In the genomic region with DNA sequence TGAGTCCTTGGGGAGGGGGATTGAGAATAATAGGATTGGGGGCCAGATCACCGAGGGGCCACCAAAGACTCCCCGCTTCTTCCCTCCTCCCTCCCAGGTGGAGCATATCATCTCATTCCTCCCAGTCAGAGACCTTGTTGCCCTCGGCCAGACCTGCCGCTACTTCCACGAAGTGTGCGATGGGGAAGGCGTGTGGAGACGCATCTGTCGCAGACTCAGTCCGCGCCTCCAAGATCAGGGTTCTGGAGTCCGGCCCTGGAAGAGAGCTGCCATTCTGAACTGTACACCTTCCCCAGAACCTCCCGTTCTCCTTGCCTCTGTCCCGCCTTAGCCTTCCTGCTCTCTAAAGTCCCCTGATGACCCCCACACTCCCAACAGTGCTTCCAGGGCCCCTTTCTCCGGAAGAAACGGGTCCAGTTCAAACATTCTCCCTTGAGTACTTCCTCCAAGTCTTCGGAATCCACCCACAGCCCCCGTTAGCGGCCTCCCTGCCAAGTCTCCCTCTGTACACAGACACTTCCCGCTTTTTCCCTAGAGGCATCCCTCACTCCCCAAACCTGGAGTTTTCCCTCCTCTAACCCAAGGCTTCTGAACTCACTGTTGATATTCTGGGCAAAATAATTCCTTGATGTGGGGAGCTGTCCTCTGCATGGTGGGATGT, we compare ENCODE assay signal across 20 cellular contexts. TPM values are rescaled to one million over a fixed set of nuclear protein-coding genes. Genes with fewer than 3 reads are reported as not detected.
DNase-seq lines count a peak whose midpoint lies in the region; ATAC-seq and TF ChIP-seq lines count a peak whose summit lies in the region.
"Had no signal": no experiment of that assay in that cellular context is flagged by ENCODE, and none has a peak within 500 bp of the region (broad histone marks: within the 10 kb centered on the region; RNA-seq: fewer than 3 reads in every experiment).

No MANE protein-coding gene starts in this region.

- peaks cover 16% of the 10 kb centered on the region for H3K27me3 ChIP-seq in H7 (ENCODE audit: control insufficient read depth, insufficient read depth, low read length)
- peaks cover 14% of the 10 kb centered on the region for H3K27me3 ChIP-seq in iPS-18a (ENCODE audit: control insufficient read depth, insufficient read depth, low read length)
- peaks cover 0 to 26% (median 0%) of the 10 kb centered on the region in 3 donors for H3K27me3 ChIP-seq in sigmoid colon
- no peaks in the 10 kb centered on the region for H3K27me3 ChIP-seq in PC-3 (ENCODE audit: low read length)
- H3K27me3 ChIP-seq: dorsolateral prefrontal cortex had no signal

- H3K79me2 ChIP-seq in PC-3 (ENCODE audit: low read length) = peaks cover 4% of the 10 kb centered on the region

- no peak for TF ChIP-seq POLR2A in sigmoid colon (IDR thresholded peaks at IDR 0.05)

- BruUV-seq in PC-3 (replicated peaks; lab: Mats Ljungman, UMichigan) = no TSS peak

- no peak for DNase-seq in H7
- DNase-seq in chondrocyte (ENCODE audit: low spot score) = no peak
- peak; percentile 80 for DNase-seq in sigmoid colon
- DNase-seq in natural killer cell = no peak
- no peak for DNase-seq in COLO668 (lab: John Stamatoyannopoulos, UW; ENCODE audit: unreplicated experiment)
- DNase-seq in PC-3 = no peak
- DNase-seq in T1000 (lab: John Stamatoyannopoulos, UW) = no peak
- DNase-seq: activated B cell treated with CpG ODN at 0.5 μM for 24 hours; activated effector memory CD4-positive, alpha-beta T cell treated with Interleukin-2 at 50 U/mL for 16 hours; Caco-2; dorsolateral prefrontal cortex; GOT3; NCI-H2081 treated with DMSO at 0.1 percent for 48 hours; NCI-H69; occipital lobe; stimulated activated naive B cell treated with anti-CD40 and anti-IgM and Interleukin-4, amounts not matched to agents 10 μg/mL and 1 μg/mL and 100 μg/mL, for 72 hours had no signal

- 47 to 61% methylated on average over 20 of the region's 20 CpGs for WGBS in sigmoid colon, 2 donors

- no peak for TF ChIP-seq EP300 in sigmoid colon (IDR thresholded peaks at IDR 0.05)

- POLR2A ChIA-PET in PC-3 (lab: Charles Lee; ENCODE audit: unreplicated experiment) = no interaction called here

- H3K36me3 Mint-ChIP-seq in chondrocyte (ENCODE audit: low read depth) (no peaks in the 10 kb centered on the region), natural killer cell (no peaks in the 10 kb centered on the region)
- H3K36me3 Mint-ChIP-seq: memory B cell had no signal

- H3K27me3 Mint-ChIP-seq in chondrocyte (ENCODE audit: low read depth) (no peaks in the 10 kb centered on the region), natural killer cell (ENCODE audit: low read depth in 2 of 2) (peaks cover 7 to 18% of the 10 kb centered on the region in 2 donors)

- no peaks in the 10 kb centered on the region for H4K20me1 ChIP-seq in PC-3 (ENCODE audit: low read length)

- ATAC-seq in natural killer cell (no peak), PC-3 (no peak)
- ATAC-seq: Panc1; stimulated activated naive B cell treated with anti-CD40 and anti-IgM and Interleukin-4, amounts not matched to agents 10 μg/mL and 1 μg/mL and 100 μg/mL, for 72 hours had no signal

- no peaks in the 10 kb centered on the region; the same call in 1 of the 2 replicates for H3K36me3 ChIP-seq in H7 (replicated peaks; ENCODE audit: control insufficient read depth, insufficient read depth, low read length)
- no peaks in the 10 kb centered on the region for H3K36me3 ChIP-seq in iPS-18a (ENCODE audit: control insufficient read depth, low read depth, low read length)
- H3K36me3 ChIP-seq in sigmoid colon = no peaks in the 10 kb centered on the region
- H3K36me3 ChIP-seq in PC-3 (ENCODE audit: low read depth, low read length) = no peaks in the 10 kb centered on the region

- no peak overlapping the region for H3K4me3 Mint-ChIP-seq in chondrocyte (ENCODE audit: unreplicated experiment)
- H3K4me3 Mint-ChIP-seq in natural killer cell = no peak overlapping the region
- H3K4me3 Mint-ChIP-seq: activated B cell treated with CpG ODN at 0.5 μM for 24 hours; memory B cell; stimulated activated naive B cell treated with anti-CD40 and anti-IgM and Interleukin-4, amounts not matched to agents 10 μg/mL and 1 μg/mL and 100 μg/mL, for 72 hours had no signal

- H3K9ac ChIP-seq in iPS-18a (ENCODE audit: low read length) = no peak overlapping the region
- no peak overlapping the region for H3K9ac ChIP-seq in PC-3 (ENCODE audit: low read length)

- H3K4me2 ChIP-seq in PC-3 (ENCODE audit: low read length) = no peak overlapping the region
- H3K4me2 ChIP-seq: smooth muscle cell had no signal

- H3K9me3 ChIP-seq in iPS-18a (ENCODE audit: control insufficient read depth, low read depth, low read length) = no peaks in the 10 kb centered on the region
- no peaks in the 10 kb centered on the region for H3K9me3 ChIP-seq in sigmoid colon
- no peaks in the 10 kb centered on the region for H3K9me3 ChIP-seq in PC-3 (ENCODE audit: low read length)
- H3K9me3 ChIP-seq: Caco-2 had no signal

- no peak overlapping the region for H3K27ac ChIP-seq in iPS-18a (ENCODE audit: low read length)
- H3K27ac ChIP-seq in sigmoid colon = peak overlapping the region; percentile 7 to 60 (median 30)
- H3K27ac ChIP-seq in PC-3 (ENCODE audit: low read length) = no peak overlapping the region
- H3K27ac ChIP-seq: dorsolateral prefrontal cortex had no signal

- H2AFZ ChIP-seq in PC-3 (ENCODE audit: low read length) = no peak overlapping the region

- peak overlapping the region; percentile 37 for H3K27ac Mint-ChIP-seq in chondrocyte (ENCODE audit: unreplicated experiment)
- H3K27ac Mint-ChIP-seq in natural killer cell = no peak overlapping the region
- H3K27ac Mint-ChIP-seq: activated B cell treated with CpG ODN at 0.5 μM for 24 hours; memory B cell; stimulated activated naive B cell treated with anti-CD40 and anti-IgM and Interleukin-4, amounts not matched to agents 10 μg/mL and 1 μg/mL and 100 μg/mL, for 72 hours had no signal

- no peaks in the 10 kb centered on the region for H3F3A ChIP-seq in PC-3 (ENCODE audit: low read length, unreplicated experiment)

- no peaks in the 10 kb centered on the region for H3K9me3 Mint-ChIP-seq in chondrocyte (ENCODE audit: low read depth)
- H3K9me3 Mint-ChIP-seq in natural killer cell = no peaks in the 10 kb centered on the region
- H3K9me3 Mint-ChIP-seq: activated B cell treated with CpG ODN at 0.5 μM for 24 hours; memory B cell; stimulated activated naive B cell treated with anti-CD40 and anti-IgM and Interleukin-4, amounts not matched to agents 10 μg/mL and 1 μg/mL and 100 μg/mL, for 72 hours had no signal

- H3K9me2 ChIP-seq in PC-3 (replicated peaks; ENCODE audit: low read length) = no peaks in the 10 kb centered on the region

- intact Hi-C loops in sigmoid colon (cut with DNase I) (no loop called here), natural killer cell (cut with micrococcal nuclease) (no loop called here), PC-3 (cut with micrococcal nuclease) (no loop called here)

- H3K4me1 Mint-ChIP-seq in chondrocyte (ENCODE audit: low read depth) (peaks cover 16% of the 10 kb centered on the region), natural killer cell (peaks cover 4 to 13% of the 10 kb centered on the region in 2 donors)

- TF ChIP-seq CTCF in chondrocyte (IDR thresholded peaks at IDR 0.05) (no peak), sigmoid colon (IDR thresholded peaks at IDR 0.05) (no peak), natural killer cell (IDR thresholded peaks at IDR 0.05) (no peak), PC-3 (conservative IDR thresholded peaks at IDR 0.05; ENCODE audit: low read depth, low read length) (no peak)

- CTCF ChIA-PET in PC-3 (lab: Charles Lee) = no interaction called here

- H3K4me1 ChIP-seq in iPS-18a (ENCODE audit: control insufficient read depth, low read depth, low read length) = peaks cover 14% of the 10 kb centered on the region
- H3K4me1 ChIP-seq in sigmoid colon = peaks cover 0 to 15% (median 10%) of the 10 kb centered on the region in 4 donors
- no peaks in the 10 kb centered on the region for H3K4me1 ChIP-seq in PC-3 (ENCODE audit: insufficient read depth, low read length)
- H3K4me1 ChIP-seq: Caco-2 had no signal

- peak overlapping the region; percentile 39 for H3K4me3 ChIP-seq in H7 (ENCODE audit: insufficient read depth, low read depth, low read length)
- H3K4me3 ChIP-seq in iPS-18a (ENCODE audit: low read length) = peak overlapping the region; percentile 21
- peak overlapping the region in 3 of 4 donors; percentile 3 to 21 (median 14) for H3K4me3 ChIP-seq in sigmoid colon
- no peak overlapping the region for H3K4me3 ChIP-seq in PC-3 (ENCODE audit: low read length)
- H3K4me3 ChIP-seq: smooth muscle cell had no signal

RNA-seq across cellular contexts. Expression of gene FBXO24, which starts 4.1 kb away (rescaled TPM):
- total RNA-seq in H7 (2014; rRNA removed; shearing (Covaris generic)) = 0.94 and 1.7 TPM in 2 replicates
- total RNA-seq in chondrocyte (0.57 to 1.2 TPM (median 0.82 TPM) in 3 replicates), sigmoid colon (1 to 10 TPM in 1 of 4 donors, under 1 TPM in 2, not detected in 1; 0.27 to 2.8 (median 0.71) TPM), natural killer cell (under 1 TPM; 0.45 to 0.94 (median 0.88) TPM), PC-3 (2014; rRNA removed) (0.40 TPM in 1 of 2 replicates, not detected in the other)
- polyA plus RNA-seq in sigmoid colon = 1 to 10 TPM in 1 of 3 donors, under 1 TPM in 2; 0.46 to 1.2 (median 0.95) TPM

RNA-seq across cellular contexts. Expression of gene LRCH4, which starts 4.3 kb away (rescaled TPM):
- 24.2 and 25.1 TPM in 2 replicates for total RNA-seq in H7 (2014; rRNA removed; shearing (Covaris generic))
- total RNA-seq in chondrocyte (42.0 to 45.8 TPM (median 43.9 TPM) in 3 replicates), sigmoid colon (10 to 100 TPM; 28.9 to 74.5 (median 42.9) TPM), natural killer cell (100 to 1,000 TPM; 282 to 296 (median 289) TPM), PC-3 (2014; rRNA removed) (15.6 and 28.7 TPM in 2 replicates)
- polyA plus RNA-seq in sigmoid colon = 10 to 100 TPM; 28.2 to 92.3 (median 40.7) TPM

RNA-seq across cellular contexts. Expression of gene PCOLCE, which starts 12.0 kb away (rescaled TPM):
- 22.5 and 24.1 TPM in 2 replicates for total RNA-seq in H7 (2014; rRNA removed; shearing (Covaris generic))
- total RNA-seq in chondrocyte (153 to 203 TPM (median 153 TPM) in 3 replicates), sigmoid colon (10 to 100 TPM; 14.3 to 76.4 (median 21.4) TPM), natural killer cell (10 to 100 TPM; 18.4 to 24.8 (median 21.7) TPM), PC-3 (2014; rRNA removed) (8.6 and 16.3 TPM in 2 replicates)
- polyA plus RNA-seq in sigmoid colon = 10 to 100 TPM in 2 of 3 donors, 1 to 10 TPM in 1; 2.3 to 36.7 (median 10.8) TPM

RNA-seq across cellular contexts. Expression of gene SAP25, which starts 16.5 kb away (rescaled TPM):
- 1.3 and 2.4 TPM in 2 replicates for total RNA-seq in H7 (2014; rRNA removed; shearing (Covaris generic))
- total RNA-seq in chondrocyte (0.70 to 1.1 TPM in 2 of 3 replicates, not detected in the other), sigmoid colon (1 to 10 TPM in 2 of 4 donors, under 1 TPM in 1, not detected in 1; 0.71 to 2.5 (median 1.9) TPM), natural killer cell (10 to 100 TPM; 25.9 to 46.4 (median 32.5) TPM), PC-3 (2014; rRNA removed) (0.22 and 0.52 TPM in 2 replicates)
- 1 to 10 TPM in 1 of 3 donors, not detected in 2; 7.2 TPM for polyA plus RNA-seq in sigmoid colon
- total RNA-seq: occipital lobe, smooth muscle cell had no signal

RNA-seq across cellular contexts. Expression of gene MOSPD3, which starts 22.1 kb away (rescaled TPM):
- total RNA-seq in H7 (2014; rRNA removed; shearing (Covaris generic)) = 18.6 and 21.8 TPM in 2 replicates
- total RNA-seq in chondrocyte = 13.9 to 17.5 TPM (median 17.3 TPM) in 3 replicates
- 10 to 100 TPM in 3 of 4 donors, 1 to 10 TPM in 1; 8.0 to 16.4 (median 12.0) TPM for total RNA-seq in sigmoid colon
- polyA plus RNA-seq in sigmoid colon = 10 to 100 TPM; 18.0 to 19.2 (median 18.7) TPM
- total RNA-seq in natural killer cell = 10 to 100 TPM; 14.5 to 15.9 (median 15.5) TPM
- 9.4 and 19.4 TPM in 2 replicates for total RNA-seq in PC-3 (2014; rRNA removed)

Comparison
In these comparisons a context has a peak if more than half of its experiments do, and no peak if none do; other contexts are left out.
1. H3K27ac ChIP-seq: peak in sigmoid colon (4 of 4); none in iPS-18a (single experiment) and PC-3 (single experiment).